ENCODE assay signal across 21 cellular contexts in genomic region chr2:230085201-230085600, GRCh38.
"Had no signal": no experiment of that assay in that cellular context is flagged by ENCODE, and none has a peak within 500 bp of the region (broad histone marks: within the 10 kb centered on the region; RNA-seq: fewer than 3 reads in every experiment).

No MANE protein-coding gene starts in this region.

- H3K4me3 ChIP-seq: mucosa of descending colon, right atrium auricular region, skin epidermis, transverse colon, vagina had no signal

- H3K27ac ChIP-seq: right atrium auricular region, skin epidermis, transverse colon, vagina, VCaP had no signal

- H3K9me3 ChIP-seq: mucosa of descending colon, right atrium auricular region, transverse colon, vagina had no signal

- H3K27me3 ChIP-seq: right atrium auricular region, transverse colon, vagina had no signal

- DNase-seq: activated CD4-positive, alpha-beta memory T cell treated with anti-CD3 and anti-CD28 coated beads for 36 hours; activated CD8-positive, alpha-beta memory T cell treated with anti-CD3 and anti-CD28 coated beads, Interleukin-2, amount 10 ng/mL, durations not matched to agents 7 days and 5 days; activated naive CD4-positive, alpha-beta T cell treated with anti-CD3 and anti-CD28 coated beads, Interleukin-2, amount 10 ng/mL, durations not matched to agents 7 days and 5 days; activated T-cell treated with anti-CD3 and anti-CD28 coated beads, Interleukin-2, amount 50 U/mL, for 1 hour; foreskin melanocyte; head of caudate nucleus; kidney glomerular epithelial cell; left ventricle myocardium superior; mucosa of descending colon; naive thymus-derived CD4-positive, alpha-beta T cell; posterior cingulate gyrus; stimulated activated CD4-positive, alpha-beta T cell treated with anti-CD3 and anti-CD28 coated beads, Interleukin-4, amount 100 ng/mL, for 4 hours; stimulated activated CD8-positive, alpha-beta memory T cell treated with anti-CD3 and anti-CD28 coated beads, Interleukin-4, amount 100 ng/mL, for 48 hours; stimulated activated naive CD4-positive, alpha-beta T cell treated with Interleukin-2 at 50 U/mL for 16 hours; substantia nigra; T1000; transverse colon had no signal

- ATAC-seq: activated CD8-positive, alpha-beta memory T cell treated with anti-CD3 and anti-CD28 coated beads, Interleukin-2, amount 10 ng/mL, durations not matched to agents 7 days and 5 days; left ventricle myocardium superior; mucosa of descending colon; naive thymus-derived CD4-positive, alpha-beta T cell had no signal

- H3K4me1 ChIP-seq: right atrium auricular region, transverse colon, vagina had no signal

- H3K36me3 ChIP-seq: right atrium auricular region, transverse colon, vagina had no signal
